ENCODE assay signal across 13 cellular contexts in genomic region chr2:173021939-173022371, GRCh38. TPM values are rescaled to one million over a fixed set of nuclear protein-coding genes. Genes with fewer than 3 reads are reported as not detected.
A peak's percentile ranks its signal among the peaks of the same experiment; 100 is the strongest.
DNase-seq lines count a peak whose midpoint lies in the region; ATAC-seq, FAIRE-seq and TF ChIP-seq lines count a peak whose summit lies in the region.
"Had no signal": no experiment of that assay in that cellular context is flagged by ENCODE, and none has a peak within 500 bp of the region (broad histone marks: within the 10 kb centered on the region; RNA-seq: fewer than 3 reads in every experiment).

No MANE protein-coding gene starts in this region.

- H4K5ac ChIP-seq in IMR-90 (ENCODE audit: low read depth, low read length): no peak overlapping the region

- H2BK5ac ChIP-seq in IMR-90 (ENCODE audit: low read depth, low read length, poor library complexity, severe bottlenecking): no peak overlapping the region

- ATAC-seq in IMR-90 (ENCODE audit: low read depth): peak; percentile 87
- ATAC-seq in K562: peak; percentile 76
- peak; percentile 80 for ATAC-seq in left lobe of liver
- ATAC-seq: stimulated activated naive CD8-positive, alpha-beta T cell treated with anti-CD3 and anti-CD28 coated beads, Interleukin-15, amount 100 ng/mL, for 72 hours had no signal

- H4K20me1 ChIP-seq in IMR-90 (ENCODE audit: insufficient read depth, low read length) (no peaks in the 10 kb centered on the region), K562 (replicated peaks; ENCODE audit: control insufficient read depth, insufficient read depth, low read length) (no peaks in the 10 kb centered on the region)

- H3K9me1 ChIP-seq in IMR-90 (ENCODE audit: insufficient read depth, low read length) (no peaks in the 10 kb centered on the region; the same call in 1 of the 2 replicates), K562 (ENCODE audit: control insufficient read depth, insufficient read depth, low read length) (no peaks in the 10 kb centered on the region)

- H2BK120ac ChIP-seq in IMR-90 (ENCODE audit: low read depth, low read length): 0 out of 2 replicates have a peak overlapping the region, but pooled peaks have one; percentile 52

- no peak overlapping the region for H3K9ac ChIP-seq in IMR-90 (ENCODE audit: low read depth, low read length)
- no peak overlapping the region for H3K9ac ChIP-seq in K562 (ENCODE audit: insufficient read depth in 1 of 2, low read depth in 2 of 2, low read length in 2 of 2)

- peak overlapping the region; percentile 12 for H2AK9ac ChIP-seq in IMR-90 (replicated peaks; ENCODE audit: low read depth, low read length, poor library complexity)

- H3K4me3 ChIP-seq in IMR-90 (ENCODE audit: insufficient read depth, low read depth, low read length) (no peak overlapping the region), K562 (no peak overlapping the region)
- H3K4me3 ChIP-seq: HAP-1 had no signal

- H3K9me3 ChIP-seq in IMR-90 (ENCODE audit: control insufficient read depth, insufficient read depth, low read length) (no peaks in the 10 kb centered on the region), K562 (replicated peaks; ENCODE audit: control insufficient read depth, insufficient read depth, low read depth, low read length) (no peaks in the 10 kb centered on the region)
- H3K9me3 ChIP-seq: HAP-1 had no signal

- no peak overlapping the region for H3K4me2 ChIP-seq in IMR-90 (ENCODE audit: low read depth, low read length)
- H3K4me2 ChIP-seq in K562 (ENCODE audit: insufficient read depth, low read length): no peak overlapping the region

- CTCF ChIA-PET in IMR-90 (lab: Yijun Ruan, JAX) (interaction anchor here (0.8 to 1.5 kb wide), 3 partner anchors 49 to 427 kb away, joined by 3 read pairs; no protein-coding TSS in a partner anchor), K562 (lab: Yijun Ruan, JAX; ENCODE audit: low intra/inter-chr PET ratio) (no interaction called here)

- no peaks in the 10 kb centered on the region for H3K4me1 ChIP-seq in IMR-90 (ENCODE audit: control insufficient read depth, insufficient read depth, low read length)
- no peaks in the 10 kb centered on the region for H3K4me1 ChIP-seq in K562 (replicated peaks in 1 of 2; ENCODE audit: control insufficient read depth in 2 of 2, insufficient read depth in 2 of 2, low read length in 2 of 2)
- H3K4me1 ChIP-seq: HAP-1 had no signal

- FAIRE-seq in K562 (lab: Jason Lieb, UNC): no peak
- FAIRE-seq: endometrium had no signal

- no peak overlapping the region for H3K18ac ChIP-seq in IMR-90 (ENCODE audit: low read depth, low read length)

- H4K91ac ChIP-seq in IMR-90 (ENCODE audit: insufficient read depth, low read depth, low read length): peak overlapping the region; percentile 11; the same call in 1 of the 2 replicates

- dilution Hi-C loops in IMR-90 (cut with HindIII; ENCODE audit: low sequenced_read_pairs, unreplicated experiment): no loop called here

- H3K36me3 ChIP-seq in IMR-90 (ENCODE audit: control insufficient read depth, insufficient read depth, low read length): no peaks in the 10 kb centered on the region; the same call in 1 of the 2 replicates
- H3K36me3 ChIP-seq in K562 (ENCODE audit: control insufficient read depth, insufficient read depth, low read length): no peaks in the 10 kb centered on the region
- H3K36me3 ChIP-seq: HAP-1 had no signal

- no peaks in the 10 kb centered on the region for H3K79me1 ChIP-seq in IMR-90 (ENCODE audit: low read depth in 1 of 2, low read length in 2 of 2)

- intact Hi-C loops in IMR-90 (cut with micrococcal nuclease): loop anchor here (1.0 to 5.0 kb wide), 4 partner anchors 49 to 216 kb away; no protein-coding TSS in a partner anchor
- intact Hi-C loops in K562 (cut with micrococcal nuclease): loop anchor here (2.0 to 10.0 kb wide), 2 partner anchors 157 to 1323 kb away; no protein-coding TSS in a partner anchor
- intact Hi-C loops in posterior vena cava (cut with DNase I): no loop called here

- no peaks in the 10 kb centered on the region for H3K79me2 ChIP-seq in K562 (ENCODE audit: control insufficient read depth, insufficient read depth, low read length)

- POLR2A ChIA-PET in IMR-90 (lab: Charles Lee; ENCODE audit: unreplicated experiment): no interaction called here
- POLR2A ChIA-PET in K562 (lab: Yijun Ruan, JAX): no interaction called here

- H3K27me3 ChIP-seq in IMR-90 (ENCODE audit: control insufficient read depth, insufficient read depth, low read length) (no peaks in the 10 kb centered on the region), K562 (ENCODE audit: control insufficient read depth in 2 of 2, insufficient read depth in 2 of 2, low read length in 2 of 2) (peaks cover 58 to 63% of the 10 kb centered on the region in 2 experiments)

- peak overlapping the region; percentile 86; the same call in 1 of the 2 replicates for H2AK5ac ChIP-seq in IMR-90 (ENCODE audit: low read depth, low read length)

- BruUV-seq in IMR-90 (replicated peaks; lab: Mats Ljungman, UMichigan) (no TSS peak), K562 (replicated peaks; lab: Mats Ljungman, UMichigan) (no TSS peak)

- H3K23ac ChIP-seq in IMR-90 (ENCODE audit: low read depth, low read length): no peak overlapping the region

- H3K14ac ChIP-seq in IMR-90 (replicated peaks; ENCODE audit: low read depth, low read length): no peak overlapping the region

- peak overlapping the region; percentile 13; the same call in 1 of the 2 replicates for H3K4ac ChIP-seq in IMR-90 (ENCODE audit: low read depth, low read length)

- peak; percentile 63 for TF ChIP-seq RAD21 in IMR-90 (IDR thresholded peaks at IDR 0.05; ENCODE audit: low read length)
- TF ChIP-seq RAD21 in K562 (CRISPR knock-in tag; conservative IDR thresholded peaks at IDR 0.05 in 1 of 2, IDR thresholded peaks at IDR 0.05 in 1 of 2): peak in 1 of 2 experiments; percentile 39; a peak in 2 of 4 replicates

- H2AFZ ChIP-seq in IMR-90 (replicated peaks; ENCODE audit: low read length, poor library complexity) (peak overlapping the region; percentile 11), K562 (ENCODE audit: low read depth, low read length) (no peak overlapping the region)

- TF ChIP-seq POLR2A in IMR-90 (IDR thresholded peaks at IDR 0.05; ENCODE audit: low read depth, low read length): no peak
- no peak for TF ChIP-seq POLR2A in K562 (conservative IDR thresholded peaks at IDR 0.05)

- H4K8ac ChIP-seq in IMR-90 (ENCODE audit: low read depth in 2 of 2, low read length in 2 of 2): 0 out of 4 replicates have a peak overlapping the region, but pooled peaks of 1 of the 2 experiments have one; percentile 11

- H2BK20ac ChIP-seq in IMR-90 (ENCODE audit: low read depth, low read length): 0 out of 2 replicates have a peak overlapping the region, but pooled peaks have one; percentile 30

- H2BK15ac ChIP-seq in IMR-90 (ENCODE audit: low read depth, low read length): no peak overlapping the region

- H3K56ac ChIP-seq in IMR-90 (ENCODE audit: extremely low read depth, insufficient read depth, low read length): no peak overlapping the region

- in situ Hi-C loops in IMR-90 (cut with MboI; ENCODE audit: low sequenced_read_pairs): loop anchor here (5.0 kb wide), 1 partner anchor 210 kb away; no protein-coding TSS in a partner anchor
- in situ Hi-C loops in K562 (cut with MboI): no loop called here

- DNase-seq in AG20443 (ENCODE audit: low spot score) (peak; percentile 36), IMR-90 (peak; percentile 60), K562 (ENCODE audit: extremely low read depth in 1 of 4, low spot score in 3 of 4) (peak in 3 of 4 experiments; percentile 19 to 26 (median 25)), left lobe of liver (ENCODE audit: low spot score) (no peak), mesenteric fat pad (ENCODE audit: low spot score) (no peak), activated gamma-delta T cell treated with Interleukin-2 at 50 U/mL for 16 hours (no peak), NCI-H1417 treated with DMSO at 0.1 percent for 48 hours (lab: John Stamatoyannopoulos, UW) (no peak), posterior vena cava (ENCODE audit: low spot score) (no peak)
- DNase-seq: NCI-H510A treated with DMSO at 0.1 percent for 48 hours; occipital lobe; stimulated activated naive CD8-positive, alpha-beta T cell treated with anti-CD3 and anti-CD28 coated beads, Interleukin-15, amount 100 ng/mL, for 72 hours had no signal

- TF ChIP-seq CTCF in IMR-90 (conservative IDR thresholded peaks at IDR 0.05; ENCODE audit: low read depth, low read length) (peak; percentile 66), K562 (IDR thresholded peaks at IDR 0.05 in 2 of 3, conservative IDR thresholded peaks at IDR 0.05 in 1 of 3; ENCODE audit: insufficient read depth in 2 of 3, low read depth in 1 of 3, low read length in 3 of 3) (peak in 2 of 3 experiments; percentile 47 to 49; a peak in 4 of 6 replicates)

- TF ChIP-seq EP300 in K562 (IDR thresholded peaks at IDR 0.05; ENCODE audit: low read length): no peak

- H3K27ac ChIP-seq in IMR-90 (ENCODE audit: insufficient read depth, low read length) (no peak overlapping the region), K562 (ENCODE audit: extremely low read depth, low read depth, low read length) (no peak overlapping the region)

- 46% methylated on average over 6 of the region's 9 CpGs; no CpG with 5 or more reads in 1 of the 2 experiments for WGBS in IMR-90 (ENCODE audit: extremely low coverage in 2 of 2, insufficient read length in 1 of 2), 2 experiments
- WGBS in K562 (ENCODE audit: insufficient coverage, low coverage, missing lambda C conversion rate): 2% methylated on average over 9 of the region's 9 CpGs

RNA-seq across cellular contexts. Expression of gene MAP3K20, which starts 53.7 kb away (rescaled TPM):
- total RNA-seq in IMR-90 (2012; rRNA removed) (84.4 and 93.0 TPM in 2 replicates), K562 (2014; rRNA removed) (19.2 and 19.3 TPM in 2 replicates), K562 (2014; rRNA removed; fragmentation: Illumina TruSeq; extraction: Trizol) (34.2 and 38.0 TPM in 2 replicates), K562 (2015; rRNA removed; fragmentation: Illumina TruSeq; extraction: Trizol) (30.2 and 32.8 TPM in 2 replicates), K562 (2021) (28.2 and 30.4 TPM in 2 replicates), left lobe of liver (13.7 TPM), mesenteric fat pad (71.8 TPM), posterior vena cava (100 to 1,000 TPM; 138 to 167 TPM)
- polyA plus RNA-seq in IMR-90 (2012; rRNA removed) (22.9 and 27.5 TPM in 2 replicates), K562 (2011; rRNA removed) (26.0 and 29.8 TPM in 2 replicates), K562 (2014; fragmentation: Illumina TruSeq; extraction: Trizol) (25.6 and 27.3 TPM in 2 replicates), K562 (2014; fragmentation: Nextera tagmentation; extraction: Ambion mirVana) (1 to 10 TPM; 9.8 to 9.9 TPM), K562 (2014; rRNA removed) (16.0 and 17.2 TPM in 2 replicates)
- polyA plus RNA-seq in IMR-90 (2012; cell fraction: cytosol; rRNA removed): 6.0 and 6.1 TPM in 2 replicates
- polyA plus RNA-seq in IMR-90 (2012; cell fraction: nucleus; rRNA removed; ENCODE audit: low replicate concordance): 2.9 and 14.5 TPM in 2 replicates
- total RNA-seq in K562 (2011; cell fraction: chromatin; rRNA removed; ENCODE audit: low replicate concordance): 28.1 and 49.5 TPM in 2 replicates
- 9.5 and 14.5 TPM in 2 replicates for total RNA-seq in K562 (2011; cell fraction: nucleolus; rRNA removed)
- 23.2 and 33.6 TPM in 2 replicates for total RNA-seq in K562 (2011; cell fraction: nucleoplasm; rRNA removed)
- 8.6 and 15.5 TPM in 2 replicates for polyA plus RNA-seq in K562 (2011; cell fraction: cytosol; rRNA removed)
- 13.8 and 17.0 TPM in 2 replicates for polyA plus RNA-seq in K562 (2011; cell fraction: nucleus; rRNA removed)
- 15.6 and 16.9 TPM in 2 replicates for polyA plus RNA-seq in K562 (2012)
- 47.1 and 53.1 TPM in 2 replicates for polyA minus RNA-seq in K562 (2011; rRNA and poly(A)+ RNA removed)
- polyA minus RNA-seq in K562 (2011; cell fraction: cytosol; rRNA and poly(A)+ RNA removed): 25.6 and 51.2 TPM in 2 replicates
- 16.3 and 27.7 TPM in 2 replicates for polyA minus RNA-seq in K562 (2011; cell fraction: nucleus; rRNA and poly(A)+ RNA removed)

Comparison
In these comparisons a context has a peak if more than half of its experiments do, and no peak if none do; other contexts are left out.
1. DNase-seq: peak in AG20443 (single experiment), IMR-90 (single experiment) and K562 (3 of 4); none in left lobe of liver (single experiment), mesenteric fat pad (single experiment), activated gamma-delta T cell treated with Interleukin-2 at 50 U/mL for 16 hours (single experiment), NCI-H1417 treated with DMSO at 0.1 percent for 48 hours (single experiment) and posterior vena cava (single experiment).
2. intact Hi-C loops: an anchor here in IMR-90 (1.0 to 5.0 kb wide) and K562 (2.0 to 10.0 kb wide); none called in posterior vena cava.
3. Peak in every context shown above with its lines, with median percentiles within 50 percentile points of each other: ATAC-seq.